ENCODE assay signal across 17 cellular contexts in genomic region chr20:63014287-63014686, GRCh38. TPM values are rescaled to one million over a fixed set of nuclear protein-coding genes. Genes with fewer than 3 reads are reported as not detected.
DNase-seq lines count a peak whose midpoint lies in the region; ATAC-seq, FAIRE-seq and TF ChIP-seq lines count a peak whose summit lies in the region.
"Had no signal": no experiment of that assay in that cellular context is flagged by ENCODE, and none has a peak within 500 bp of the region (broad histone marks: within the 10 kb centered on the region; RNA-seq: fewer than 3 reads in every experiment).

No MANE protein-coding gene starts in this region.

- H3K9ac ChIP-seq in HUES6 (ENCODE audit: low read length) (no peak overlapping the region), H1 (replicated peaks in 1 of 4; ENCODE audit: extremely low read depth in 1 of 4, low read depth in 3 of 4, low read length in 3 of 4) (no peak overlapping the region)
- H3K9ac ChIP-seq: BLaER1, SK-N-SH had no signal

- no peak overlapping the region for H2BK20ac ChIP-seq in H1 (ENCODE audit: low read length)

- no peak overlapping the region for H2AK5ac ChIP-seq in H1 (ENCODE audit: low read depth, low read length)

- H4K20me1 ChIP-seq in H1 (replicated peaks in 1 of 2; ENCODE audit: control insufficient read depth in 1 of 2, insufficient read depth in 2 of 2, low read length in 2 of 2): no peaks in the 10 kb centered on the region
- H4K20me1 ChIP-seq: BLaER1 had no signal

- TF ChIP-seq CTCF in Caco-2 (IDR thresholded peaks at IDR 0.05; ENCODE audit: insufficient read depth in 1 of 2, low read depth in 1 of 2, low read length in 1 of 2, severe bottlenecking in 1 of 2, unreplicated experiment in 1 of 2): no peak
- TF ChIP-seq CTCF in H1 (IDR thresholded peaks at IDR 0.05; ENCODE audit: control extremely low read depth in 1 of 3, insufficient read depth in 1 of 3, low read depth in 1 of 3, low read length in 3 of 3): no peak
- no peak for TF ChIP-seq CTCF in nephron progenitor cell (IDR thresholded peaks at IDR 0.05)
- no peak for TF ChIP-seq CTCF in foreskin fibroblast (IDR thresholded peaks at IDR 0.05; ENCODE audit: low read depth, low read length)
- TF ChIP-seq CTCF in CD8-positive, alpha-beta T cell (IDR thresholded peaks at IDR 0.05): no peak

- TF ChIP-seq RAD21 in H1 (IDR thresholded peaks at IDR 0.05 in 1 of 2, conservative IDR thresholded peaks at IDR 0.05 in 1 of 2; ENCODE audit: low read depth in 2 of 2, low read length in 2 of 2): no peak

- no peak for FAIRE-seq in H1 (lab: Jason Lieb, UNC)

- H3K27me3 Mint-ChIP-seq in Caco-2 (ENCODE audit: insufficient read depth, unreplicated experiment): no peaks in the 10 kb centered on the region
- peaks cover 82% of the 10 kb centered on the region for H3K27me3 Mint-ChIP-seq in nephron progenitor cell (ENCODE audit: low read depth, poor library complexity)
- H3K27me3 Mint-ChIP-seq in CD8-positive, alpha-beta T cell (ENCODE audit: low read depth): peaks cover 25% of the 10 kb centered on the region

- BruUV-seq in Caco-2 (replicated peaks; lab: Mats Ljungman, UMichigan): no TSS peak

- H4K91ac ChIP-seq in H1 (replicated peaks; ENCODE audit: insufficient read length, low read length): no peak overlapping the region

- no peak for TF ChIP-seq EP300 in H1 (IDR thresholded peaks at IDR 0.05; ENCODE audit: borderline replicate concordance in 1 of 2, low read depth in 2 of 2, low read length in 2 of 2)

- in situ Hi-C loops in HAP-1 (cut with MboI; ENCODE audit: low sequenced_read_pairs): no loop called here

- H3K36me3 ChIP-seq in Caco-2 (ENCODE audit: control insufficient read depth, insufficient read depth, low read length) (no peaks in the 10 kb centered on the region; the same call in 1 of the 2 replicates), HUES6 (ENCODE audit: control insufficient read depth, insufficient read depth, low read length) (no peaks in the 10 kb centered on the region), H1 (ENCODE audit: control insufficient read depth in 2 of 4, insufficient read depth in 4 of 4, low read length in 3 of 4) (no peaks in the 10 kb centered on the region), HAP-1 (replicated peaks) (no peaks in the 10 kb centered on the region)
- H3K36me3 ChIP-seq in CD8-positive, alpha-beta T cell (ENCODE audit: insufficient read depth, low read length): no peaks in the 10 kb centered on the region
- H3K36me3 ChIP-seq: BLaER1 had no signal

- 43% methylated on average over 7 of the region's 12 CpGs; no CpG with 5 or more reads in 1 of the 2 experiments for WGBS in H1 (ENCODE audit: extremely low coverage in 1 of 2, insufficient coverage in 1 of 2, insufficient read length in 1 of 2, insufficient replicate concordance in 2 of 2, low coverage in 1 of 2, low lambda C conversion rate in 2 of 2, missing lambda C conversion rate in 1 of 2), 2 experiments

- no peak for TF ChIP-seq POLR2A in H1 (IDR thresholded peaks at IDR 0.05; ENCODE audit: control extremely low read depth in 1 of 2, low read depth in 2 of 2, low read length in 2 of 2)

- no peak overlapping the region for H3K4ac ChIP-seq in H1 (replicated peaks; ENCODE audit: insufficient read length, low read depth, low read length)

- peak overlapping the region; percentile 81 for H3K27ac Mint-ChIP-seq in Caco-2 (ENCODE audit: unreplicated experiment)
- no peak overlapping the region for H3K27ac Mint-ChIP-seq in nephron progenitor cell
- H3K27ac Mint-ChIP-seq in CD8-positive, alpha-beta T cell: no peak overlapping the region
- H3K27ac Mint-ChIP-seq: CD8-positive, alpha-beta memory T cell had no signal

- CTCF ChIA-PET in Caco-2 (lab: Charles Lee) (interaction anchor here (0.7 to 2.9 kb wide), 12 partner anchors 9 to 201 kb away, joined by 3 to 37 read pairs (median 4); no protein-coding TSS in a partner anchor), H1 (lab: Charles Lee; ENCODE audit: partially characterized antibody) (interaction anchor here (0.6 to 1.8 kb wide), 6 partner anchors 24 to 143 kb away, joined by 3 to 5 read pairs (median 4); no protein-coding TSS in a partner anchor)
- CTCF ChIA-PET in CD8-positive, alpha-beta T cell (lab: Charles Lee): interaction anchor here (0.7 to 2.5 kb wide), 4 partner anchors 11 to 115 kb away, joined by 3 to 7 read pairs (median 4); no protein-coding TSS in a partner anchor

- H3K56ac ChIP-seq in H1 (replicated peaks; ENCODE audit: insufficient read length, low read depth, low read length): no peak overlapping the region

- H3K36me3 Mint-ChIP-seq in Caco-2 (ENCODE audit: insufficient read depth, unreplicated experiment): peaks cover 7% of the 10 kb centered on the region
- peaks cover 13% of the 10 kb centered on the region for H3K36me3 Mint-ChIP-seq in nephron progenitor cell (ENCODE audit: low read depth)
- no peaks in the 10 kb centered on the region for H3K36me3 Mint-ChIP-seq in CD8-positive, alpha-beta T cell

- H3K9me3 ChIP-seq in Caco-2 (peaks cover 10% of the 10 kb centered on the region), HUES6 (ENCODE audit: control insufficient read depth, insufficient read depth, low read depth, low read length) (peaks cover 8% of the 10 kb centered on the region; the same call in 1 of the 2 replicates), H1 (ENCODE audit: insufficient read depth in 2 of 2, low read depth in 1 of 2, low read length in 1 of 2) (peaks cover 5 to 8% of the 10 kb centered on the region in 2 experiments; a peak in 3 of 4 replicates), HAP-1 (peaks cover 6% of the 10 kb centered on the region)
- H3K9me3 ChIP-seq in CD8-positive, alpha-beta T cell (ENCODE audit: low read length): no peaks in the 10 kb centered on the region

- no peaks in the 10 kb centered on the region for H3K79me1 ChIP-seq in H1 (ENCODE audit: low read depth, low read length)

- H3K4me3 Mint-ChIP-seq in Caco-2 (ENCODE audit: unreplicated experiment): peak overlapping the region; percentile 81
- H3K4me3 Mint-ChIP-seq in nephron progenitor cell: peak overlapping the region; percentile 73
- no peak overlapping the region for H3K4me3 Mint-ChIP-seq in CD8-positive, alpha-beta T cell
- H3K4me3 Mint-ChIP-seq: CD8-positive, alpha-beta memory T cell had no signal

- H2BK120ac ChIP-seq in H1 (replicated peaks; ENCODE audit: low read depth, low read length): no peak overlapping the region

- H3K18ac ChIP-seq in H1 (ENCODE audit: extremely low read depth, low read length): no peak overlapping the region

- H3K27ac ChIP-seq in HUES6 (ENCODE audit: low read depth, low read length) (no peak overlapping the region), H1 (ENCODE audit: low read depth, low read length) (no peak overlapping the region)
- H3K27ac ChIP-seq in CD8-positive, alpha-beta T cell (ENCODE audit: low read depth, low read length): no peak overlapping the region
- H3K27ac ChIP-seq: BLaER1 had no signal

- H3K79me2 ChIP-seq in H1 (ENCODE audit: control insufficient read depth in 1 of 2, insufficient read depth in 2 of 2, low read length in 2 of 2): no peaks in the 10 kb centered on the region

- H2BK12ac ChIP-seq in H1 (ENCODE audit: low read depth, low read length): no peak overlapping the region

- H3K9me3 Mint-ChIP-seq in Caco-2 (ENCODE audit: unreplicated experiment) (peaks cover 14% of the 10 kb centered on the region), nephron progenitor cell (peaks cover 33% of the 10 kb centered on the region)
- peaks cover 8% of the 10 kb centered on the region for H3K9me3 Mint-ChIP-seq in CD8-positive, alpha-beta T cell

- no peak overlapping the region for H2BK15ac ChIP-seq in H1 (ENCODE audit: low read length)

- intact Hi-C loops in Caco-2 (cut with micrococcal nuclease; ENCODE audit: unreplicated experiment): loop anchor here (2.0 kb wide), 1 partner anchor 59 kb away; no protein-coding TSS in a partner anchor
- intact Hi-C loops in CD8-positive, alpha-beta T cell (cut with DNase I, micrococcal nuclease): no loop called here

- peaks cover 42% of the 10 kb centered on the region for H3K4me1 Mint-ChIP-seq in Caco-2 (ENCODE audit: low read depth, unreplicated experiment)
- peaks cover 57% of the 10 kb centered on the region for H3K4me1 Mint-ChIP-seq in nephron progenitor cell
- peaks cover 8% of the 10 kb centered on the region for H3K4me1 Mint-ChIP-seq in CD8-positive, alpha-beta T cell (ENCODE audit: low read depth)

- no peak overlapping the region for H4K5ac ChIP-seq in H1 (ENCODE audit: insufficient read length, low read depth, low read length)

- no peak overlapping the region for H3K23ac ChIP-seq in H1 (ENCODE audit: insufficient read length)

- DNase-seq in Caco-2 (no peak), H1 (ENCODE audit: low read depth in 1 of 2, low spot score in 2 of 2) (no peak), nephron progenitor cell (no peak), foreskin fibroblast (no peak), HAP-1 (ENCODE audit: low spot score in 2 of 2) (no peak)
- DNase-seq in CD8-positive, alpha-beta T cell: no peak
- DNase-seq: CD8-positive, alpha-beta memory T cell; GDM1; Kasumi-1; NCI-H187; SK-N-SH had no signal

- peak overlapping the region; percentile 29 to 50; a peak in 3 of 4 replicates for H3K4me2 ChIP-seq in H1 (ENCODE audit: insufficient read depth in 1 of 2, low read depth in 2 of 2, low read length in 2 of 2)
- H3K4me2 ChIP-seq: SK-N-SH had no signal

- H3K4me1 ChIP-seq in Caco-2 (peaks cover 57% of the 10 kb centered on the region), HUES6 (ENCODE audit: control insufficient read depth, insufficient read depth, low read length) (peaks cover 16% of the 10 kb centered on the region), H1 (replicated peaks in 1 of 4; ENCODE audit: control insufficient read depth in 3 of 4, insufficient read depth in 4 of 4, low read length in 3 of 4) (peaks cover 0 to 15% (median 8%) of the 10 kb centered on the region in 4 experiments; a peak in 6 of 7 replicates), HAP-1 (no peaks in the 10 kb centered on the region)
- H3K4me1 ChIP-seq in CD8-positive, alpha-beta T cell (ENCODE audit: insufficient read depth, low read length): peaks cover 12% of the 10 kb centered on the region

- H2AFZ ChIP-seq in H1 (ENCODE audit: low read length): no peak overlapping the region

- H3K14ac ChIP-seq in H1 (ENCODE audit: insufficient read length): no peak overlapping the region

- ATAC-seq in CD8-positive, alpha-beta T cell: no peak
- ATAC-seq in GM21737 (IDR thresholded peaks at IDR 0.05; ENCODE audit: unreplicated experiment): no peak
- ATAC-seq: HCT116 had no signal

- POLR2A ChIA-PET in Caco-2 (lab: Charles Lee) (interaction anchor here (0.5 to 1.0 kb wide), 3 partner anchors 42 to 175 kb away, joined by 4 to 8 read pairs (median 4); no protein-coding TSS in a partner anchor), H1 (lab: Charles Lee; ENCODE audit: partially characterized antibody) (interaction anchor here (0.9 to 1.6 kb wide), 7 partner anchors 9 to 87 kb away, joined by 3 to 5 read pairs (median 4); partner anchors contain the start of gene GID8)
- POLR2A ChIA-PET in CD8-positive, alpha-beta T cell (lab: Charles Lee): interaction anchor here (1.0 kb wide), 1 partner anchor 98 kb away, joined by 4 read pairs; no protein-coding TSS in a partner anchor

- no peak overlapping the region for H2BK5ac ChIP-seq in H1 (ENCODE audit: low read depth, low read length)

- H3K23me2 ChIP-seq in H1 (ENCODE audit: low read depth, low read length): no peaks in the 10 kb centered on the region

- H3K27me3 ChIP-seq in Caco-2 (replicated peaks; ENCODE audit: control insufficient read depth, insufficient read depth, low read length): no peaks in the 10 kb centered on the region
- peaks cover 84% of the 10 kb centered on the region for H3K27me3 ChIP-seq in HUES6 (ENCODE audit: control insufficient read depth, insufficient read depth, low read length)
- H3K27me3 ChIP-seq in H1 (replicated peaks in 1 of 4; ENCODE audit: control insufficient read depth in 3 of 4, extremely low read depth in 1 of 4, insufficient read depth in 3 of 4, low read length in 3 of 4): peaks cover 2 to 24% (median 14%) of the 10 kb centered on the region in 4 experiments
- no peaks in the 10 kb centered on the region for H3K27me3 ChIP-seq in CD8-positive, alpha-beta T cell (ENCODE audit: insufficient read depth, low read length)
- peaks cover 80% of the 10 kb centered on the region for H3K27me3 ChIP-seq in HAP-1 (ENCODE audit: low read depth)

- H4K8ac ChIP-seq in H1 (ENCODE audit: extremely low read depth, insufficient read depth, low read length): no peak overlapping the region

- H3K4me3 ChIP-seq in Caco-2 (ENCODE audit: low read depth, low read length): peak overlapping the region; percentile 36
- peak overlapping the region; percentile 19; the same call in 1 of the 2 replicates for H3K4me3 ChIP-seq in HUES6 (ENCODE audit: low read depth, low read length)
- H3K4me3 ChIP-seq in H1 (ENCODE audit: extremely low read depth in 1 of 4, insufficient read depth in 2 of 4, low read depth in 3 of 4, low read length in 4 of 4): peak overlapping the region; percentile 2 to 44 (median 3); a peak in 3 of 8 replicates
- no peak overlapping the region for H3K4me3 ChIP-seq in foreskin fibroblast (ENCODE audit: low read depth in 1 of 2, low read length in 2 of 2)
- no peak overlapping the region for H3K4me3 ChIP-seq in CD8-positive, alpha-beta T cell (ENCODE audit: low read depth, low read length)
- no peak overlapping the region for H3K4me3 ChIP-seq in HAP-1

RNA-seq across cellular contexts. Expression of gene BHLHE23, which starts 7.5 kb away (rescaled TPM):
- 0.49 and 0.95 TPM in 2 replicates for total RNA-seq in Caco-2 (2022)
- 0.38 and 0.47 TPM in 2 replicates for total RNA-seq in H1 (2021; fragmentation: NEBNext Ultra II Directional; extraction: Animal tissue kit (Norgen Biotek cat#: 25700))
- polyA plus RNA-seq in H1 (2011; rRNA removed): 0.36 TPM in 1 of 2 replicates, not detected in the other
- 0.14 TPM for polyA plus RNA-seq in H1 (2011; cell fraction: cytosol; rRNA removed)
- 0.13 TPM for polyA plus RNA-seq in H1 (2011; cell fraction: nucleus; rRNA removed)
- not detected in 4 replicates for polyA plus RNA-seq in H1 (2012, experiment 1 of 2)
- not detected for polyA plus RNA-seq in H1 (2012, experiment 2 of 2)
- polyA plus RNA-seq in H1 (2013, experiment 1 of 2): 0.04 TPM
- 0.09 TPM for polyA plus RNA-seq in H1 (2013, experiment 2 of 2)
- polyA minus RNA-seq in H1 (2011; rRNA and poly(A)+ RNA removed): not detected in 2 replicates
- 1.0 TPM for polyA minus RNA-seq in H1 (2011; cell fraction: cytosol; rRNA and poly(A)+ RNA removed)
- 0.80 TPM for polyA minus RNA-seq in H1 (2011; cell fraction: nucleus; rRNA and poly(A)+ RNA removed)
- under 1 TPM in 1 of 2 experiments, not detected in 1; 0.44 TPM for total RNA-seq in CD8-positive, alpha-beta T cell
- total RNA-seq: A172; CD8-positive, alpha-beta memory T cell; OCI-LY7 had no signal
- polyA plus RNA-seq: CD8-positive, alpha-beta memory T cell; SK-N-SH had no signal

Comparison
In these comparisons a context has a peak if more than half of its experiments do, and no peak if none do; other contexts are left out.
1. H3K4me3 ChIP-seq: peak in Caco-2 (single experiment), HUES6 (single experiment) and H1 (4 of 4); none in foreskin fibroblast (0 of 2), CD8-positive, alpha-beta T cell (single experiment) and HAP-1 (single experiment).